Comparison of ENCODE assay signal across 8 cellular contexts in genomic region chr9:15307523-15307841, GRCh38. TPM values are rescaled to one million over a fixed set of nuclear protein-coding genes. Genes with fewer than 3 reads are reported as not detected.
DNase-seq lines count a peak whose midpoint lies in the region; ATAC-seq, FAIRE-seq and TF ChIP-seq lines count a peak whose summit lies in the region.

No MANE protein-coding gene starts in this region.

- DNase-seq in astrocyte (ENCODE audit: low read depth): no peak
- no peak for DNase-seq in central memory CD4-positive, alpha-beta T cell
- no peak for DNase-seq in HUDEP-2 (lab: John Stamatoyannopoulos, UW; ENCODE audit: unreplicated experiment in 76 of 76)
- no peak for DNase-seq in ACHN
- no peak for DNase-seq in NCI-H2227 (lab: John Stamatoyannopoulos, UW; ENCODE audit: unreplicated experiment)

- H3K4me3 ChIP-seq in astrocyte (ENCODE audit: insufficient read depth, low read depth, low read length): peak overlapping the region; percentile 84
- H3K4me3 ChIP-seq in muscle layer of colon (ENCODE audit: low read depth in 1 of 2, low read length in 2 of 2): peak overlapping the region; percentile 47 to 87

- H2AFZ ChIP-seq in astrocyte (ENCODE audit: low read depth, low read length): peak overlapping the region; percentile 100

- H3K4me1 ChIP-seq in astrocyte (ENCODE audit: insufficient read depth, low read length) (peaks cover 12% of the 10 kb centered on the region), muscle layer of colon (ENCODE audit: insufficient read depth, low read length) (peaks cover 8% of the 10 kb centered on the region)

- no peaks in the 10 kb centered on the region for H3K36me3 ChIP-seq in astrocyte (ENCODE audit: insufficient read depth, low read length)
- H3K36me3 ChIP-seq in muscle layer of colon (ENCODE audit: insufficient read depth, low read length): no peaks in the 10 kb centered on the region

- no peaks in the 10 kb centered on the region for H3K27me3 ChIP-seq in astrocyte (ENCODE audit: insufficient read depth, low read length)
- H3K27me3 ChIP-seq in muscle layer of colon (ENCODE audit: control insufficient read depth in 1 of 2, insufficient read depth in 2 of 2, low read length in 2 of 2): no peaks in the 10 kb centered on the region

- no peaks in the 10 kb centered on the region for H3K9me3 Mint-ChIP-seq in astrocyte (ENCODE audit: unreplicated experiment)

- no peak for TF ChIP-seq CTCF in astrocyte (IDR thresholded peaks at IDR 0.05; ENCODE audit: insufficient read depth, low read depth, low read length)

- H3K4me3 Mint-ChIP-seq in astrocyte (ENCODE audit: unreplicated experiment): peak overlapping the region; percentile 73

- H3K36me3 Mint-ChIP-seq in astrocyte (ENCODE audit: low read depth, unreplicated experiment): no peaks in the 10 kb centered on the region

- ATAC-seq in GM18909 (IDR thresholded peaks at IDR 0.05; ENCODE audit: poor library complexity, unreplicated experiment) (peak; percentile 32), HG03064 (IDR thresholded peaks at IDR 0.05; ENCODE audit: low read depth, unreplicated experiment) (peak; percentile 28)

- no peak overlapping the region for H3K27ac Mint-ChIP-seq in astrocyte (ENCODE audit: unreplicated experiment)

- no peak for FAIRE-seq in astrocyte (lab: Jason Lieb, UNC)

- H3K9ac ChIP-seq in astrocyte (ENCODE audit: low read length): peak overlapping the region; percentile 90
- peak overlapping the region; percentile 74 for H3K9ac ChIP-seq in muscle layer of colon (ENCODE audit: low read length)

- H3K9me3 ChIP-seq in astrocyte (ENCODE audit: insufficient read depth, low read depth, low read length) (no peaks in the 10 kb centered on the region), muscle layer of colon (ENCODE audit: low read length) (no peaks in the 10 kb centered on the region)

- no peaks in the 10 kb centered on the region for H3K27me3 Mint-ChIP-seq in astrocyte (ENCODE audit: low read depth, unreplicated experiment)

- H3K4me1 Mint-ChIP-seq in astrocyte (ENCODE audit: low read depth, unreplicated experiment): peaks cover 14% of the 10 kb centered on the region

- H3K4me2 ChIP-seq in astrocyte (ENCODE audit: low read length): peak overlapping the region; percentile 97

- in situ Hi-C loops in ACHN (cut with HindIII; ENCODE audit: low pct_ligation_motif_present, low pct_unique_long_range_greater_than_20kb, low sequenced_read_pairs): no loop called here

- H3K27ac ChIP-seq in astrocyte (ENCODE audit: low read depth, low read length): no peak overlapping the region
- peak overlapping the region; percentile 92 for H3K27ac ChIP-seq in muscle layer of colon (ENCODE audit: low read depth, low read length)

- H4K20me1 ChIP-seq in astrocyte (ENCODE audit: insufficient read depth, low read length): no peaks in the 10 kb centered on the region

- H3K79me2 ChIP-seq in astrocyte (ENCODE audit: insufficient read depth, low read length): no peaks in the 10 kb centered on the region

RNA-seq across cellular contexts. Expression of gene TTC39B, which starts 0.5 kb away (rescaled TPM):
- 7.0 and 8.1 TPM in 2 replicates for total RNA-seq in astrocyte
